Comparison of ENCODE assay signal across 8 cellular contexts in genomic region chr14:53055003-53055402, GRCh38.
DNase-seq lines count a peak whose midpoint lies in the region; ATAC-seq and TF ChIP-seq lines count a peak whose summit lies in the region.

No MANE protein-coding gene starts in this region.

- H3K27ac Mint-ChIP-seq in activated CD4-positive, alpha-beta T cell treated with anti-CD3 and anti-CD28 coated beads, Interleukin-2, amount 10 ng/mL, durations not matched to agents 7 days and 5 days, result no peak overlapping the region

- H3K27ac ChIP-seq in brain microvascular endothelial cell (no peak overlapping the region), testis (no peak overlapping the region)

- WGBS in testis, 2 donors, result 4 to 29% methylated on average over 1 of the region's 1 CpG

- H3K27me3 Mint-ChIP-seq in activated CD4-positive, alpha-beta T cell treated with anti-CD3 and anti-CD28 coated beads, Interleukin-2, amount 10 ng/mL, durations not matched to agents 7 days and 5 days, result no peaks in the 10 kb centered on the region

- H3K36me3 ChIP-seq in brain microvascular endothelial cell (replicated peaks) (no peaks in the 10 kb centered on the region), testis (ENCODE audit: low read depth, missing control alignments) (no peaks in the 10 kb centered on the region)

- H3K9me3 Mint-ChIP-seq in activated CD4-positive, alpha-beta T cell treated with anti-CD3 and anti-CD28 coated beads, Interleukin-2, amount 10 ng/mL, durations not matched to agents 7 days and 5 days, result no peaks in the 10 kb centered on the region

- H3K27me3 ChIP-seq in brain microvascular endothelial cell (replicated peaks) (no peaks in the 10 kb centered on the region), testis (no peaks in the 10 kb centered on the region)

- TF ChIP-seq CTCF in brain microvascular endothelial cell (IDR thresholded peaks at IDR 0.05; ENCODE audit: low read depth, low read length, missing control alignments) (peak; percentile 56), testis (IDR thresholded peaks at IDR 0.05) (peak; percentile 33 to 72 (median 44))

- intact Hi-C loops in testis (cut with DNase I; ENCODE audit: low total_unique reads), result loop anchor here (10.0 kb wide), 1 partner anchor 70 kb away; no protein-coding TSS in a partner anchor

- POLR2A ChIA-PET in activated CD4-positive, alpha-beta T cell treated with anti-CD3 and anti-CD28 coated beads, Interleukin-2, amount 10 ng/mL, durations not matched to agents 7 days and 5 days (lab: Charles Lee), result no interaction called here

- peaks cover 2% of the 10 kb centered on the region for H3K4me1 Mint-ChIP-seq in activated CD4-positive, alpha-beta T cell treated with anti-CD3 and anti-CD28 coated beads, Interleukin-2, amount 10 ng/mL, durations not matched to agents 7 days and 5 days

- in situ Hi-C loops in brain microvascular endothelial cell (cut with HindIII; ENCODE audit: low pct_ligation_motif_present, low sequenced_read_pairs), result no loop called here

- TF ChIP-seq POLR2A in testis (IDR thresholded peaks at IDR 0.05), result no peak

- ATAC-seq in HG02973 (IDR thresholded peaks at IDR 0.05; ENCODE audit: unreplicated experiment), result peak; percentile 53

- H3K4me3 ChIP-seq in brain microvascular endothelial cell (ENCODE audit: low read depth, low read length), result no peak overlapping the region
- no peak overlapping the region for H3K4me3 ChIP-seq in testis

- CTCF ChIA-PET in activated CD4-positive, alpha-beta T cell treated with anti-CD3 and anti-CD28 coated beads, Interleukin-2, amount 10 ng/mL, durations not matched to agents 7 days and 5 days (lab: Charles Lee), result interaction anchor here (1.0 to 1.4 kb wide), 2 partner anchors 54 to 95 kb away, joined by 3 read pairs; no protein-coding TSS in a partner anchor

- no peak overlapping the region for H3K4me3 Mint-ChIP-seq in activated CD4-positive, alpha-beta T cell treated with anti-CD3 and anti-CD28 coated beads, Interleukin-2, amount 10 ng/mL, durations not matched to agents 7 days and 5 days

- H3K4me1 ChIP-seq in testis, result no peaks in the 10 kb centered on the region

- DNase-seq in activated CD4-positive, alpha-beta T cell treated with anti-CD3 and anti-CD28 coated beads, Interleukin-2, amount 10 ng/mL, durations not matched to agents 7 days and 5 days, result peak; percentile 8
- no peak for DNase-seq in activated CD4-positive, alpha-beta T cell treated with anti-CD3 and anti-CD28 coated beads for 4 hours
- DNase-seq in NCI-H524 (lab: John Stamatoyannopoulos, UW), result peak; percentile 26 to 65
- peak; percentile 22 for DNase-seq in brain microvascular endothelial cell
- DNase-seq in inferior parietal cortex (ENCODE audit: extremely low spot score), result peak; percentile 88
- no peak for DNase-seq in testis
- no peak for DNase-seq in mucosa of gallbladder (ENCODE audit: low spot score)

- peaks cover 22% of the 10 kb centered on the region for H3K36me3 Mint-ChIP-seq in activated CD4-positive, alpha-beta T cell treated with anti-CD3 and anti-CD28 coated beads, Interleukin-2, amount 10 ng/mL, durations not matched to agents 7 days and 5 days (ENCODE audit: low read depth)

- H3K9me3 ChIP-seq in testis, result no peaks in the 10 kb centered on the region

Comparison
In these comparisons a context has a peak if more than half of its experiments do, and no peak if none do; other contexts are left out.
1. DNase-seq: peak in activated CD4-positive, alpha-beta T cell treated with anti-CD3 and anti-CD28 coated beads, Interleukin-2, amount 10 ng/mL, durations not matched to agents 7 days and 5 days (single experiment), NCI-H524 (2 of 2), brain microvascular endothelial cell (single experiment) and inferior parietal cortex (single experiment); none in activated CD4-positive, alpha-beta T cell treated with anti-CD3 and anti-CD28 coated beads for 4 hours (0 of 2), testis (single experiment) and mucosa of gallbladder (single experiment).